ENCODE assay signal across 1 cellular context in the genomic region with DNA sequence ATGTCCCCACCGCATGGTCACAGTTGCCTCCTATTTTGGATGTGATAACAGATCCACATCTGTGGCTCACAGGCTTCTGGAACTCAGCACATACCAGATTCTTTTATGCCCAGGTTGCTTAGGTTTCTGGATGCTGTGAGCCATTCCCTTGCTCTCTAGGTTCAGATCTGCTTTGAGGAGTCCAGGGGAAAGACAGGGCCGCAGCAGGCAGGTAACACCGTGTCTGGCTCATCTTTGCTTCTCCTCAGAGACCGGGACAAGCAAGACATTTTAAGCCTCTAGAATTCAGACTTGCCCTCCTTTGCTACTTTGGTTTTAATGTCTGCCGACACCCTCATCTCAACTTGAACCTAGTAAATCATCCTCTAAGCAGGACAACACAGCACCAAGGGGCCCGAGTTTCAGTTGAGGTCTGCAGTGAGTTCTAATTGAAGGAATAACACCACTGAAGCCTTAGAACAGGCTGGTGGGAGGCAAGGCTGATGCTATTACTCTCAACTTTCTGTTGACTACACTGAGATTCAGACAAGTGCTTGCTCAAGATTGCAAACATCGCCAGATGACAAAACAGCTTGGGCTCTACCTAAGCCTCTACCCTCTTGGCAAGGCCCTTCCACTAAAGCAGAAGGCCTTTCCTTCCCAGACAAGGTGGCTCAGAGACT.
TF ChIP-seq lines count a peak whose summit lies in the region.

No MANE protein-coding gene starts in this region.

TF ChIP-seq in H1, 55 proteins besides CTCF, POLR2A, EP300 and RAD21:
- TF ChIP-seq ASH2L (IDR thresholded peaks at IDR 0.05; ENCODE audit: low read length) (no peak), SP2 (IDR thresholded peaks at IDR 0.05; ENCODE audit: low read length) (no peak)
- TF ChIP-seq, protein P1, sequence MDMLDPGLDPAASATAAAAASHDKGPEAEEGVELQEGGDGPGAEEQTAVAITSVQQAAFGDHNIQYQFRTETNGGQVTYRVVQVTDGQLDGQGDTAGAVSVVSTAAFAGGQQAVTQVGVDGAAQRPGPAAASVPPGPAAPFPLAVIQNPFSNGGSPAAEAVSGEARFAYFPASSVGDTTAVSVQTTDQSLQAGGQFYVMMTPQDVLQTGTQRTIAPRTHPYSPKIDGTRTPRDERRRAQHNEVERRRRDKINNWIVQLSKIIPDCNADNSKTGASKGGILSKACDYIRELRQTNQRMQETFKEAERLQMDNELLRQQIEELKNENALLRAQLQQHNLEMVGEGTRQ (IDR thresholded peaks at IDR 0.05; ENCODE audit: low read length), result no peak
